In the genomic region with DNA sequence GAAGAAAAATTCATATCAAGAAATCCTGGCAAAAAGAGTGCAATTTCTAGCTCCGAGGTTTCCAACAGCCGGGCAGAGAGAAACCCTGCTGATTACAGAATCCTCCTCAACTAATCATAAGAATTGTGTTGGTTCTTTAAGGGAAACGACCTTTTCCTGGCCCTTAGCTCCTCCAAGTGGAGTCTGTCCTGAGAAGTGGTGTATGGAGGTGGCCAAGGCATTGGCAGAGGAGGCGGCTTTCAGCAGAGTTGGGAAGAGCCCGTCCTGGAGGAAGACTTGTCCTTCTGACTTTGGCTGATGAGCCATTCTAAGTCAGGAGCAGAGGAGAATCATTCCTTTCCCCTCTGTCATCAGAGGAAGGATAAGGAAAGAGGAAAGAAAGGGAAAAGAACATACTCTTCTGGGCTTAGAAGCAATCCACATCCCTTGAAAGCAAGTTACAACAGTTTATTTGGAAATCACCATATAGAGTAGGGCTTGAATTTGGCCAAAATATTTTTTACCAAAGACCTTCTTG, we compare ENCODE assay signal across 1 cellular context.
TF ChIP-seq lines count a peak whose summit lies in the region.

No MANE protein-coding gene starts in this region.

TF ChIP-seq in WTC11, 78 proteins besides CTCF, POLR2A, EP300 and RAD21 (continued from another document):
- TF ChIP-seq, protein P1, sequence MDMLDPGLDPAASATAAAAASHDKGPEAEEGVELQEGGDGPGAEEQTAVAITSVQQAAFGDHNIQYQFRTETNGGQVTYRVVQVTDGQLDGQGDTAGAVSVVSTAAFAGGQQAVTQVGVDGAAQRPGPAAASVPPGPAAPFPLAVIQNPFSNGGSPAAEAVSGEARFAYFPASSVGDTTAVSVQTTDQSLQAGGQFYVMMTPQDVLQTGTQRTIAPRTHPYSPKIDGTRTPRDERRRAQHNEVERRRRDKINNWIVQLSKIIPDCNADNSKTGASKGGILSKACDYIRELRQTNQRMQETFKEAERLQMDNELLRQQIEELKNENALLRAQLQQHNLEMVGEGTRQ (CRISPR knock-in tag; IDR thresholded peaks at IDR 0.05): no peak
- TF ChIP-seq, protein P2, sequence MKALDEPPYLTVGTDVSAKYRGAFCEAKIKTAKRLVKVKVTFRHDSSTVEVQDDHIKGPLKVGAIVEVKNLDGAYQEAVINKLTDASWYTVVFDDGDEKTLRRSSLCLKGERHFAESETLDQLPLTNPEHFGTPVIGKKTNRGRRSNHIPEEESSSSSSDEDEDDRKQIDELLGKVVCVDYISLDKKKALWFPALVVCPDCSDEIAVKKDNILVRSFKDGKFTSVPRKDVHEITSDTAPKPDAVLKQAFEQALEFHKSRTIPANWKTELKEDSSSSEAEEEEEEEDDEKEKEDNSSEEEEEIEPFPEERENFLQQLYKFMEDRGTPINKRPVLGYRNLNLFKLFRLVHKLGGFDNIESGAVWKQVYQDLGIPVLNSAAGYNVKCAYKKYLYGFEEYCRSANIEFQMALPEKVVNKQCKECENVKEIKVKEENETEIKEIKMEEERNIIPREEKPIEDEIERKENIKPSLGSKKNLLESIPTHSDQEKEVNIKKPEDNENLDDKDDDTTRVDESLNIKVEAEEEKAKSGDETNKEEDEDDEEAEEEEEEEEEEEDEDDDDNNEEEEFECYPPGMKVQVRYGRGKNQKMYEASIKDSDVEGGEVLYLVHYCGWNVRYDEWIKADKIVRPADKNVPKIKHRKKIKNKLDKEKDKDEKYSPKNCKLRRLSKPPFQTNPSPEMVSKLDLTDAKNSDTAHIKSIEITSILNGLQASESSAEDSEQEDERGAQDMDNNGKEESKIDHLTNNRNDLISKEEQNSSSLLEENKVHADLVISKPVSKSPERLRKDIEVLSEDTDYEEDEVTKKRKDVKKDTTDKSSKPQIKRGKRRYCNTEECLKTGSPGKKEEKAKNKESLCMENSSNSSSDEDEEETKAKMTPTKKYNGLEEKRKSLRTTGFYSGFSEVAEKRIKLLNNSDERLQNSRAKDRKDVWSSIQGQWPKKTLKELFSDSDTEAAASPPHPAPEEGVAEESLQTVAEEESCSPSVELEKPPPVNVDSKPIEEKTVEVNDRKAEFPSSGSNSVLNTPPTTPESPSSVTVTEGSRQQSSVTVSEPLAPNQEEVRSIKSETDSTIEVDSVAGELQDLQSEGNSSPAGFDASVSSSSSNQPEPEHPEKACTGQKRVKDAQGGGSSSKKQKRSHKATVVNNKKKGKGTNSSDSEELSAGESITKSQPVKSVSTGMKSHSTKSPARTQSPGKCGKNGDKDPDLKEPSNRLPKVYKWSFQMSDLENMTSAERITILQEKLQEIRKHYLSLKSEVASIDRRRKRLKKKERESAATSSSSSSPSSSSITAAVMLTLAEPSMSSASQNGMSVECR (CRISPR knock-in tag; IDR thresholded peaks at IDR 0.05; ENCODE audit: borderline replicate concordance): no peak
- TF ChIP-seq JAZF1 (CRISPR knock-in tag; IDR thresholded peaks at IDR 0.05): no peak
TF ChIP-seq in WTC11: peak in this region for 0.
